In genomic region chr6:26575494-26575939, GRCh38 we compare ENCODE assay signal across 1 cellular context.
TF ChIP-seq lines count a peak whose summit lies in the region.

No MANE protein-coding gene starts in this region.

TF ChIP-seq in K562, 482 proteins besides CTCF, POLR2A, EP300 and RAD21 (continued from another document and continues in another):
- TF ChIP-seq MGA (IDR thresholded peaks at IDR 0.05) (no peak; the same call in 1 of the 2 replicates), YBX1 (IDR thresholded peaks at IDR 0.05) (no peak), SIN3B (IDR thresholded peaks at IDR 0.05; ENCODE audit: low read depth) (no peak), ZNF785 (CRISPR knock-in tag; IDR thresholded peaks at IDR 0.05) (no peak), FOXA1 (IDR thresholded peaks at IDR 0.05; ENCODE audit: borderline replicate concordance) (no peak), ZNF253 (CRISPR knock-in tag; conservative IDR thresholded peaks at IDR 0.05) (0 out of 2 replicates have a peak, but pooled peaks have one; percentile 52), ZNF165 (CRISPR knock-in tag; IDR thresholded peaks at IDR 0.05; ENCODE audit: borderline replicate concordance) (no peak), FOXK1 (CRISPR knock-in tag; IDR thresholded peaks at IDR 0.05; ENCODE audit: borderline replicate concordance) (no peak), CREB1 (IDR thresholded peaks at IDR 0.05) (no peak), CREB1 (CRISPR knock-in tag; IDR thresholded peaks at IDR 0.05) (no peak), FOXK2 (conservative IDR thresholded peaks at IDR 0.05 in 1 of 2, IDR thresholded peaks at IDR 0.05 in 1 of 2; ENCODE audit: low read depth in 2 of 2) (0 out of 4 replicates have a peak, but pooled peaks of 1 of the 2 experiments have one; percentile 22), BCLAF1 (IDR thresholded peaks at IDR 0.05; ENCODE audit: borderline replicate concordance in 1 of 2, control insufficient read depth in 1 of 2, low read depth in 2 of 2, low read length in 1 of 2) (no peak), ARID1B (IDR thresholded peaks at IDR 0.05) (no peak), MBD1 (CRISPR knock-in tag; IDR thresholded peaks at IDR 0.05) (no peak), SMAD1 (IDR thresholded peaks at IDR 0.05; ENCODE audit: low read depth, low read length, partially characterized antibody) (no peak), PRPF4 (IDR thresholded peaks at IDR 0.05; ENCODE audit: insufficient read depth, low read depth, low read length, poor library complexity, severe bottlenecking) (no peak), GABPB2 (CRISPR knock-in tag; conservative IDR thresholded peaks at IDR 0.05) (peak; percentile 64; the same call in 1 of the 2 replicates), IRF2 (CRISPR knock-in tag; IDR thresholded peaks at IDR 0.05) (no peak), ZNF232 (CRISPR knock-in tag; IDR thresholded peaks at IDR 0.05) (no peak), ZNF354B (CRISPR knock-in tag; IDR thresholded peaks at IDR 0.05) (no peak), SAFB2 (IDR thresholded peaks at IDR 0.05; ENCODE audit: borderline replicate concordance, low read depth, low read length, severe bottlenecking) (no peak), MBD2 (IDR thresholded peaks at IDR 0.05; ENCODE audit: borderline replicate concordance, low read depth) (no peak; the same call in 1 of the 2 replicates), POLR3G (IDR thresholded peaks at IDR 0.05; ENCODE audit: extremely low read depth, insufficient read length, insufficient replicate concordance) (peak; percentile 29), CEBPB (tag; IDR thresholded peaks at IDR 0.05) (no peak), MCM3 (IDR thresholded peaks at IDR 0.05) (no peak), ELF2 (CRISPR knock-in tag; IDR thresholded peaks at IDR 0.05) (no peak), MXI1 (IDR thresholded peaks at IDR 0.05; ENCODE audit: low read depth, low read length) (no peak), RBM15 (IDR thresholded peaks at IDR 0.05; ENCODE audit: insufficient read depth, low read length) (no peak), CHCHD3 (CRISPR knock-in tag; IDR thresholded peaks at IDR 0.05) (no peak), MECOM (CRISPR knock-in tag; IDR thresholded peaks at IDR 0.05) (no peak), LCOR (CRISPR knock-in tag; IDR thresholded peaks at IDR 0.05) (no peak), BHLHE40 (IDR thresholded peaks at IDR 0.05; ENCODE audit: low read length) (no peak), ESRRA (IDR thresholded peaks at IDR 0.05; ENCODE audit: borderline replicate concordance, low read depth) (0 out of 2 replicates have a peak, but pooled peaks have one; percentile 31), ZNF583 (CRISPR knock-in tag; IDR thresholded peaks at IDR 0.05) (no peak), NBN (IDR thresholded peaks at IDR 0.05; ENCODE audit: low read depth) (peak; percentile 77; the same call in 1 of the 2 replicates), FUS (optimal IDR thresholded peaks at IDR 0.05; ENCODE audit: low read depth, low read length) (no peak), HCFC1 (IDR thresholded peaks at IDR 0.05; ENCODE audit: low read depth, low read length) (peak; percentile 6; the same call in 1 of the 2 replicates), RERE (CRISPR knock-in tag; IDR thresholded peaks at IDR 0.05; ENCODE audit: borderline replicate concordance) (no peak), ZBTB33 (CRISPR knock-in tag; IDR thresholded peaks at IDR 0.05) (no peak), EGR1 (conservative IDR thresholded peaks at IDR 0.05) (no peak), MCM5 (IDR thresholded peaks at IDR 0.05; ENCODE audit: low read depth) (no peak)
